Comparison of ENCODE assay signal across 9 cellular contexts in the genomic region with DNA sequence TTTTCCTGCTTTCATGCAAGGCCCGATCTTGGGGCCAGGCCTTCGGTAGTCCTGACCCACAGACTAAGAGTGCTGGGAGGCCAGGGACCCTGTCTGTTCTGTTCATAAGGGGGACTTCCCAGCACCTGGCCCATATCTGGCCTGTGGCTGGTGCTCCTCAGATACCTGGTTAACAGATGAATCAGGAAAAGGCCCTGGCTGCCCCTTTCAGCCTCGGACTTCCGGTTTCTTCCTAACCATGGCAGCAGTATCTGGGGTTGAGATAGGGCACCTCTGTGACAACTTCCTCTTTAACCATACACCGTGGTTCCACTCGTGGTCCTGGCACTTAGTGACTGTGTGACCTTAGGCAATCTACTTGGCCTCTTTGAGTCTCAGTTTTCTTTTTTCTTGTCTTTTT. TPM values are rescaled to one million over a fixed set of nuclear protein-coding genes. Genes with fewer than 3 reads are reported as not detected.
DNase-seq lines count a peak whose midpoint lies in the region; ATAC-seq and TF ChIP-seq lines count a peak whose summit lies in the region.
"Had no signal": no experiment of that assay in that cellular context is flagged by ENCODE, and none has a peak within 500 bp of the region (broad histone marks: within the 10 kb centered on the region; RNA-seq: fewer than 3 reads in every experiment).

No MANE protein-coding gene starts in this region.

- peak overlapping the region; percentile 10 for H3K27ac Mint-ChIP-seq in nephron progenitor cell

- ATAC-seq in GM19043 (IDR thresholded peaks at IDR 0.05; ENCODE audit: low read depth, unreplicated experiment) (peak; percentile 41), HG02852 (IDR thresholded peaks at IDR 0.05; ENCODE audit: unreplicated experiment) (peak; percentile 40)

- peaks cover 30% of the 10 kb centered on the region; the same call in 1 of the 2 replicates for H3F3A ChIP-seq in OCI-LY1 (ENCODE audit: insufficient read depth, low read length)

- peaks cover 99% of the 10 kb centered on the region for H3K79me2 ChIP-seq in OCI-LY1 (ENCODE audit: insufficient read depth, low read length)

- no peak overlapping the region for H3K4me3 Mint-ChIP-seq in nephron progenitor cell

- no peaks in the 10 kb centered on the region for H3K36me3 Mint-ChIP-seq in nephron progenitor cell (ENCODE audit: low read depth)

- H3K9me3 Mint-ChIP-seq in nephron progenitor cell = peaks cover 3% of the 10 kb centered on the region

- H2AFZ ChIP-seq in OCI-LY1 (ENCODE audit: low read length) = no peak overlapping the region

- H3K4me1 ChIP-seq in OCI-LY1 (ENCODE audit: insufficient read depth, low read length, severe bottlenecking) (peaks cover 77% of the 10 kb centered on the region), vagina (no peaks in the 10 kb centered on the region)
- H3K4me1 ChIP-seq: colonic mucosa had no signal

- no peaks in the 10 kb centered on the region for H4K20me1 ChIP-seq in OCI-LY1 (ENCODE audit: insufficient read depth, low read length)

- H3K27me3 Mint-ChIP-seq in nephron progenitor cell (ENCODE audit: low read depth, poor library complexity) = peaks cover 3% of the 10 kb centered on the region

- peak overlapping the region; percentile 99 for H3K27ac ChIP-seq in OCI-LY1 (ENCODE audit: low read depth, low read length, poor library complexity, severe bottlenecking)
- H3K27ac ChIP-seq in vagina = no peak overlapping the region
- H3K27ac ChIP-seq: colonic mucosa had no signal

- peak overlapping the region; percentile 61 for H3K9ac ChIP-seq in OCI-LY1 (ENCODE audit: low read length)

- no peaks in the 10 kb centered on the region for H3K9me2 ChIP-seq in OCI-LY1 (ENCODE audit: low read depth, low read length)

- TF ChIP-seq CTCF in OCI-LY1 (IDR thresholded peaks at IDR 0.05; ENCODE audit: low read length) (no peak), nephron progenitor cell (IDR thresholded peaks at IDR 0.05) (no peak), vagina (IDR thresholded peaks at IDR 0.05) (no peak)

- H3K27me3 ChIP-seq in OCI-LY1 (ENCODE audit: insufficient read depth, low read length) = no peaks in the 10 kb centered on the region
- no peaks in the 10 kb centered on the region for H3K27me3 ChIP-seq in vagina
- H3K27me3 ChIP-seq: colonic mucosa had no signal

- TF ChIP-seq POLR2A in vagina (IDR thresholded peaks at IDR 0.05) = no peak

- intact Hi-C loops in vagina (cut with DNase I) = no loop called here

- peak overlapping the region; percentile 73 for H3K4me2 ChIP-seq in OCI-LY1 (ENCODE audit: low read length)

- H3K4me3 ChIP-seq in OCI-LY1 (ENCODE audit: low read depth, low read length, poor library complexity, severe bottlenecking) (peak overlapping the region; percentile 43), vagina (no peak overlapping the region)
- H3K4me3 ChIP-seq: colonic mucosa had no signal

- H3K4me1 Mint-ChIP-seq in nephron progenitor cell = peaks cover 18% of the 10 kb centered on the region

- H3K9me3 ChIP-seq in OCI-LY1 (ENCODE audit: low read length) (no peaks in the 10 kb centered on the region), vagina (no peaks in the 10 kb centered on the region)
- H3K9me3 ChIP-seq: colonic mucosa had no signal

- H3K36me3 ChIP-seq in OCI-LY1 (ENCODE audit: insufficient read depth, low read length) (peaks cover 96% of the 10 kb centered on the region), vagina (no peaks in the 10 kb centered on the region)
- H3K36me3 ChIP-seq: colonic mucosa had no signal

- DNase-seq in nephron progenitor cell = no peak
- no peak for DNase-seq in NCI-H1694 treated with DMSO at 0.1 percent for 48 hours (lab: John Stamatoyannopoulos, UW)
- DNase-seq in activated naive CD4-positive, alpha-beta T cell (lab: John Stamatoyannopoulos, UW) = no peak
- no peak for DNase-seq in vagina (ENCODE audit: extremely low spot score in 2 of 2)
- DNase-seq in hepatic stellate cell (ENCODE audit: low spot score) = no peak
- DNase-seq: colonic mucosa had no signal

RNA-seq across cellular contexts. Expression of a gene that starts 18.4 kb away (rescaled TPM):
- 14.2 TPM for total RNA-seq in vagina
